ENCODE assay signal across 1 cellular context in the genomic region with DNA sequence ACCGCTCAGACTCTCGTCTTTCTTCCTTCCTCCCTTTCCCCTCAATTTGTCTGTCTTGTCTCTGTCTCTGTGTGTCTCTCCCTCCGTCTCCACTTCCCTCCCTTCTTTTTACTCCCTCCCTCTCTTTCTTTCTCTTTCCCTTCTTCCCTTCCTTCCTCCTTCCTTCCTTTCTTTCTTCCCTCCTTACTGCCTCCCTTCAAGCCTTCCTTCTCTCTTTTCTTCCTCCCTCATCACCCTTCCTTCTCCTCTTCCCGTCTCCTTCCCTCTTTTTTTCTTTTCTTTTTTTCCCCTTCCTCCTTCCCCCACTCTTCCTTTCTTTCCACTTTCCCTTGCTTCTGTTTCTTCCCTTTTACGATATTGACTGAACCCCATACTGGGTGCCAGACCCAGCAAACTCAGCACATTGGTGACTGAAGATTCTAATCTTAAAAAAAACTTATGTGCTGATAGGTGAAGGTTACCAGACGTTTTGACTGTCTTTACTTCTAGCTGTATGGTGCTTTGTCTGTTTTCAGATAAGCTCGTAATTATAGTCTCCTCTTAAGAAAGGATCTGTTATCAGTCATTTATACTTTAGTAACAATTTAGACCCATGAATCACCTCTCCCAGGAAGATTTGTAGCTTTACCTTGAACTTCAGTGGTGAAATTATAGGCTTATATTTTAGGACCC.
TF ChIP-seq lines count a peak whose summit lies in the region.

No MANE protein-coding gene starts in this region.

TF ChIP-seq in HEK293, 187 proteins besides CTCF, POLR2A, EP300 and RAD21 (continued from another document):
- TF ChIP-seq, protein P1, sequence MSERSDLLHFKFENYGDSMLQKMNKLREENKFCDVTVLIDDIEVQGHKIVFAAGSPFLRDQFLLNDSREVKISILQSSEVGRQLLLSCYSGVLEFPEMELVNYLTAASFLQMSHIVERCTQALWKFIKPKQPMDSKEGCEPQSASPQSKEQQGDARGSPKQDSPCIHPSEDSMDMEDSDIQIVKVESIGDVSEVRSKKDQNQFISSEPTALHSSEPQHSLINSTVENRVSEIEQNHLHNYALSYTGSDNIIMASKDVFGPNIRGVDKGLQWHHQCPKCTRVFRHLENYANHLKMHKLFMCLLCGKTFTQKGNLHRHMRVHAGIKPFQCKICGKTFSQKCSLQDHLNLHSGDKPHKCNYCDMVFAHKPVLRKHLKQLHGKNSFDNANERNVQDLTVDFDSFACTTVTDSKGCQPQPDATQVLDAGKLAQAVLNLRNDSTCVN (tag by site-specific recombination; optimal IDR thresholded peaks at IDR 0.05): no peak
- TF ChIP-seq ZNF211 (tag by site-specific recombination; IDR thresholded peaks at IDR 0.05; ENCODE audit: low read depth): no peak
- TF ChIP-seq ZNF777 (tag by site-specific recombination; IDR thresholded peaks at IDR 0.05; ENCODE audit: borderline replicate concordance): peak; percentile 75
- no peak for TF ChIP-seq ZNF174 (tag by site-specific recombination; IDR thresholded peaks at IDR 0.05)
- TF ChIP-seq KLF7 (tag by site-specific recombination; IDR thresholded peaks at IDR 0.05; ENCODE audit: borderline replicate concordance): no peak
- TF ChIP-seq WT1 (tag by site-specific recombination; IDR thresholded peaks at IDR 0.05): no peak
- no peak for TF ChIP-seq ZNF311 (tag by site-specific recombination; IDR thresholded peaks at IDR 0.05; ENCODE audit: borderline replicate concordance)
- 0 out of 2 replicates have a peak, but pooled peaks have one; percentile 28 for TF ChIP-seq ZNF76 (tag by site-specific recombination; IDR thresholded peaks at IDR 0.05; ENCODE audit: borderline replicate concordance, low read depth)
- no peak for TF ChIP-seq ZNF571 (tag by site-specific recombination; IDR thresholded peaks at IDR 0.05)
- no peak for TF ChIP-seq ZNF416 (tag by site-specific recombination; IDR thresholded peaks at IDR 0.05)
- TF ChIP-seq, protein P2, sequence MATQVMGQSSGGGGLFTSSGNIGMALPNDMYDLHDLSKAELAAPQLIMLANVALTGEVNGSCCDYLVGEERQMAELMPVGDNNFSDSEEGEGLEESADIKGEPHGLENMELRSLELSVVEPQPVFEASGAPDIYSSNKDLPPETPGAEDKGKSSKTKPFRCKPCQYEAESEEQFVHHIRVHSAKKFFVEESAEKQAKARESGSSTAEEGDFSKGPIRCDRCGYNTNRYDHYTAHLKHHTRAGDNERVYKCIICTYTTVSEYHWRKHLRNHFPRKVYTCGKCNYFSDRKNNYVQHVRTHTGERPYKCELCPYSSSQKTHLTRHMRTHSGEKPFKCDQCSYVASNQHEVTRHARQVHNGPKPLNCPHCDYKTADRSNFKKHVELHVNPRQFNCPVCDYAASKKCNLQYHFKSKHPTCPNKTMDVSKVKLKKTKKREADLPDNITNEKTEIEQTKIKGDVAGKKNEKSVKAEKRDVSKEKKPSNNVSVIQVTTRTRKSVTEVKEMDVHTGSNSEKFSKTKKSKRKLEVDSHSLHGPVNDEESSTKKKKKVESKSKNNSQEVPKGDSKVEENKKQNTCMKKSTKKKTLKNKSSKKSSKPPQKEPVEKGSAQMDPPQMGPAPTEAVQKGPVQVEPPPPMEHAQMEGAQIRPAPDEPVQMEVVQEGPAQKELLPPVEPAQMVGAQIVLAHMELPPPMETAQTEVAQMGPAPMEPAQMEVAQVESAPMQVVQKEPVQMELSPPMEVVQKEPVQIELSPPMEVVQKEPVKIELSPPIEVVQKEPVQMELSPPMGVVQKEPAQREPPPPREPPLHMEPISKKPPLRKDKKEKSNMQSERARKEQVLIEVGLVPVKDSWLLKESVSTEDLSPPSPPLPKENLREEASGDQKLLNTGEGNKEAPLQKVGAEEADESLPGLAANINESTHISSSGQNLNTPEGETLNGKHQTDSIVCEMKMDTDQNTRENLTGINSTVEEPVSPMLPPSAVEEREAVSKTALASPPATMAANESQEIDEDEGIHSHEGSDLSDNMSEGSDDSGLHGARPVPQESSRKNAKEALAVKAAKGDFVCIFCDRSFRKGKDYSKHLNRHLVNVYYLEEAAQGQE (tag by site-specific recombination; IDR thresholded peaks at IDR 0.05): peak; percentile 39; the same call in 1 of the 2 replicates
- no peak for TF ChIP-seq ZFP41 (tag by site-specific recombination; IDR thresholded peaks at IDR 0.05; ENCODE audit: borderline replicate concordance)
- TF ChIP-seq ZNF560 (tag by site-specific recombination; IDR thresholded peaks at IDR 0.05; ENCODE audit: borderline replicate concordance): no peak
- TF ChIP-seq ZNF513 (tag by site-specific recombination; IDR thresholded peaks at IDR 0.05): no peak
- no peak for TF ChIP-seq MYNN (tag by site-specific recombination; IDR thresholded peaks at IDR 0.05; ENCODE audit: borderline replicate concordance)
